Comparison of ENCODE assay signal across 11 cellular contexts in genomic region chr19:17757125-17757524, GRCh38. TPM values are rescaled to one million over a fixed set of nuclear protein-coding genes. Genes with fewer than 3 reads are reported as not detected.
DNase-seq lines count a peak whose midpoint lies in the region; ATAC-seq and TF ChIP-seq lines count a peak whose summit lies in the region.
"Had no signal": no experiment of that assay in that cellular context is flagged by ENCODE, and none has a peak within 500 bp of the region (broad histone marks: within the 10 kb centered on the region; RNA-seq: fewer than 3 reads in every experiment).

No MANE protein-coding gene starts in this region.

- DNase-seq in NCI-H2081 (lab: John Stamatoyannopoulos, UW) (peak; percentile 33 to 65), NCI-H2081 treated with DMSO at 0.1 percent for 48 hours (lab: John Stamatoyannopoulos, UW) (no peak), activated B cell treated with CpG ODN at 0.5 μM for 24 hours (no peak), left ventricle myocardium inferior (peak; percentile 71), thyroid gland (peak; percentile 80 to 86), NOMO-1 treated with dmso at 0.1 percent for 144 hours (lab: John Stamatoyannopoulos, UW; ENCODE audit: unreplicated experiment) (no peak)
- DNase-seq in activated CD4-positive, alpha-beta T cell treated with anti-CD3 and anti-CD28 coated beads for 48 hours: no peak

- H3K27me3 ChIP-seq in left ventricle myocardium inferior (ENCODE audit: low read depth): peaks cover 10% of the 10 kb centered on the region
- no peaks in the 10 kb centered on the region for H3K27me3 ChIP-seq in thyroid gland

- H3K4me3 ChIP-seq in left ventricle myocardium inferior: no peak overlapping the region
- H3K4me3 ChIP-seq in thyroid gland (replicated peaks in 1 of 3): no peak overlapping the region
- H3K4me3 ChIP-seq: SK-N-MC had no signal

- ATAC-seq in activated B cell treated with CpG ODN at 0.5 μM for 24 hours (ENCODE audit: low read depth) (no peak), HG02759 (IDR thresholded peaks at IDR 0.05; ENCODE audit: unreplicated experiment) (no peak)

- 14 to 18% methylated on average over 9 of the region's 9 CpGs for WGBS in thyroid gland, 2 donors

- peak overlapping the region; percentile 30 for H3K27ac Mint-ChIP-seq in activated B cell treated with CpG ODN at 0.5 μM for 24 hours

- POLR2A ChIA-PET in activated B cell treated with CpG ODN at 0.5 μM for 24 hours (lab: Charles Lee): interaction anchor here (0.7 to 1.1 kb wide), 2 partner anchors 36 to 247 kb away, joined by 5 to 6 read pairs; no protein-coding TSS in a partner anchor

- no peaks in the 10 kb centered on the region for H3K4me1 ChIP-seq in left ventricle myocardium inferior
- H3K4me1 ChIP-seq in thyroid gland: peaks cover 0 to 7% of the 10 kb centered on the region in 2 donors

- H3K4me1 Mint-ChIP-seq in activated B cell treated with CpG ODN at 0.5 μM for 24 hours: peaks cover 75% of the 10 kb centered on the region

- H3K9me3 ChIP-seq in left ventricle myocardium inferior (replicated peaks) (no peaks in the 10 kb centered on the region), thyroid gland (no peaks in the 10 kb centered on the region)

- TF ChIP-seq CTCF in activated B cell treated with CpG ODN at 0.5 μM for 24 hours (IDR thresholded peaks at IDR 0.05): no peak
- no peak for TF ChIP-seq CTCF in left ventricle myocardium inferior (IDR thresholded peaks at IDR 0.05; ENCODE audit: borderline replicate concordance)
- no peak for TF ChIP-seq CTCF in thyroid gland (IDR thresholded peaks at IDR 0.05)

- no peak for TF ChIP-seq POLR2A in thyroid gland (IDR thresholded peaks at IDR 0.05)

- H3K36me3 ChIP-seq in left ventricle myocardium inferior (no peaks in the 10 kb centered on the region), thyroid gland (no peaks in the 10 kb centered on the region)

- H3K4me3 Mint-ChIP-seq in activated B cell treated with CpG ODN at 0.5 μM for 24 hours: peak overlapping the region; percentile 15
- H3K4me3 Mint-ChIP-seq: neural crest cell had no signal

- no peaks in the 10 kb centered on the region for H3K9me3 Mint-ChIP-seq in activated B cell treated with CpG ODN at 0.5 μM for 24 hours
- H3K9me3 Mint-ChIP-seq: neural crest cell had no signal

- H3K27ac ChIP-seq in left ventricle myocardium inferior (replicated peaks): no peak overlapping the region
- no peak overlapping the region for H3K27ac ChIP-seq in thyroid gland
- H3K27ac ChIP-seq: 22Rv1, SK-N-MC had no signal

- intact Hi-C loops in activated B cell treated with CpG ODN at 0.5 μM for 24 hours (cut with micrococcal nuclease) (loop anchor here (10.0 kb wide), 3 partner anchors 248 to 422 kb away; partner anchors contain the start of genes ANO8, ARRDC2, GTPBP3 and MAST3), left ventricle myocardium inferior (cut with micrococcal nuclease) (no loop called here), thyroid gland (cut with DNase I) (no loop called here)

- CTCF ChIA-PET in activated B cell treated with CpG ODN at 0.5 μM for 24 hours (lab: Charles Lee): interaction anchor here (1.8 kb wide), 1 partner anchor 9 kb away, joined by 9 read pairs; no protein-coding TSS in a partner anchor

- H3K36me3 Mint-ChIP-seq in activated B cell treated with CpG ODN at 0.5 μM for 24 hours (ENCODE audit: low read depth): peaks cover 56% of the 10 kb centered on the region

- no peaks in the 10 kb centered on the region for H3K27me3 Mint-ChIP-seq in activated B cell treated with CpG ODN at 0.5 μM for 24 hours

RNA-seq across cellular contexts. Expression of gene FCHO1, which starts 5.8 kb away (rescaled TPM):
- 81.8 and 103 TPM in 2 replicates for total RNA-seq in activated B cell treated with CpG ODN at 0.5 μM for 24 hours
- total RNA-seq in left ventricle myocardium inferior: 0.71 TPM
- total RNA-seq in thyroid gland: 1 to 10 TPM in 1 of 4 donors, under 1 TPM in 2, not detected in 1; 0.40 to 1.6 (median 0.67) TPM

RNA-seq across cellular contexts. Expression of gene B3GNT3, which starts 37.8 kb away (rescaled TPM):
- not detected in 2 replicates for total RNA-seq in activated B cell treated with CpG ODN at 0.5 μM for 24 hours
- total RNA-seq in left ventricle myocardium inferior: not detected
- 1 to 10 TPM in 1 of 4 donors, under 1 TPM in 1, not detected in 2; 0.78 to 1.3 TPM for total RNA-seq in thyroid gland
- total RNA-seq: neural crest cell had no signal

RNA-seq across cellular contexts. Expression of gene MAP1S, which starts 37.8 kb away (rescaled TPM):
- total RNA-seq in activated B cell treated with CpG ODN at 0.5 μM for 24 hours (65.6 and 80.5 TPM in 2 replicates), left ventricle myocardium inferior (21.4 TPM), thyroid gland (10 to 100 TPM; 17.9 to 35.5 (median 27.9) TPM)

Comparison
In these comparisons a context has a peak if more than half of its experiments do, and no peak if none do; other contexts are left out.
1. DNase-seq: peak in NCI-H2081 (2 of 2), left ventricle myocardium inferior (single experiment) and thyroid gland (2 of 2); none in NCI-H2081 treated with DMSO at 0.1 percent for 48 hours (single experiment), activated B cell treated with CpG ODN at 0.5 μM for 24 hours (single experiment), activated CD4-positive, alpha-beta T cell treated with anti-CD3 and anti-CD28 coated beads for 48 hours (single experiment) and NOMO-1 treated with dmso at 0.1 percent for 144 hours (single experiment).
2. RNA of gene FCHO1, which starts 5.8 kb away (total RNA-seq): 81.8 to 103 TPM in activated B cell treated with CpG ODN at 0.5 μM for 24 hours; 0.71 TPM in left ventricle myocardium inferior (single experiment) and 0.40 to 1.6 TPM in thyroid gland; every median in the first group is over 10 times any median in the second.